Comparison of ENCODE assay signal across 31 cellular contexts in the genomic region with DNA sequence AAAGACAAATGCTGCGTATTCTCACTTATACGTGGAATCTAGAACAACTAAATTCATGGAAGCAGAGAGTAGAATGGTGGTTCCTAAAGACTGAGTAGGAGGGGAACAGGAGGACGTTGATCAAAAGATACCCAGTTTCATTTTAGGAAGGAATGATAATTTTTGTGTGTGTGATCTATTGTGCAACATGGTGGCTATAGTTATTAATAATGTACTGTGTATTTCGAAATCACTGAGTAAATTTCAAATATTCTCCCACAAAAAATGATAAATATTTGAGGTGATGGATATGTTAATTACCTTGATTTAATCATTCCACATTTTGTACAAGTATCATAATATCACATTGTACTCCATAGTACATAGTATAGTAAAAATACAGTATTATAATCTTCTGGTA.
"Had no signal": no experiment of that assay in that cellular context is flagged by ENCODE, and none has a peak within 500 bp of the region (broad histone marks: within the 10 kb centered on the region; RNA-seq: fewer than 3 reads in every experiment).

No MANE protein-coding gene starts in this region.

- H3K4me1 ChIP-seq: adrenal gland, body of pancreas, foreskin keratinocyte, heart right ventricle had no signal

- DNase-seq: activated CD4-positive, alpha-beta memory T cell treated with anti-CD3 and anti-CD28 coated beads for 36 hours; activated CD4-positive, alpha-beta T cell treated with anti-CD3 and anti-CD28 coated beads for 36 hours; activated CD4-positive, alpha-beta T cell treated with anti-CD3 and anti-CD28 coated beads, Interleukin-2, amount 10 ng/mL, durations not matched to agents 24 days and 14 days; activated CD4-positive, CD25-positive, alpha-beta regulatory T cell; activated CD4-positive, CD25-positive, alpha-beta regulatory T cell treated with anti-CD3 and anti-CD28 coated beads, Interleukin-2, amount 50 U/mL, for 72 hours; activated CD8-positive, alpha-beta memory T cell treated with anti-CD3 and anti-CD28 coated beads, Interleukin-2, amount 10 ng/mL, durations not matched to agents 7 days and 5 days; activated CD8-positive, alpha-beta memory T cell treated with anti-CD3 and anti-CD28 coated beads, Interleukin-2, amount 50 U/mL, for 4 hours; activated CD8-positive, alpha-beta T cell treated with anti-CD3 and anti-CD28 coated beads, Interleukin-2, amount 10 ng/mL, durations not matched to agents 7 days and 5 days; activated effector memory CD4-positive, alpha-beta T cell treated with anti-CD3 and anti-CD28 coated beads, Interleukin-2, amount 50 U/mL, for 16 hours; activated naive CD4-positive, alpha-beta T cell treated with anti-CD3 and anti-CD28 coated beads for 36 hours; activated naive CD8-positive, alpha-beta T cell treated with anti-CD3 and anti-CD28 coated beads for 36 hours; activated naive CD8-positive, alpha-beta T cell treated with anti-CD3 and anti-CD28 coated beads, Interleukin-2, amount 50 U/mL, for 24 hours; activated T-cell treated with anti-CD3 and anti-CD28 coated beads, Interleukin-2, amount 50 U/mL, for 1 hour; activated T-cell treated with anti-CD3 and anti-CD28 coated beads, Interleukin-2, amount 50 U/mL, for 48 hours; adrenal gland; amygdala; aorta; body of pancreas; caudate nucleus; cortex of kidney; dermis blood vessel endothelial cell; effector CD4-positive, alpha-beta T cell; effector memory CD8-positive, alpha-beta T cell; erythroblast; foreskin keratinocyte; heart right ventricle; T-helper 17 cell; T1000 had no signal

- H3K9me3 ChIP-seq: adrenal gland, body of pancreas, esophagus muscularis mucosa, gastroesophageal sphincter, heart right ventricle had no signal

- H3K4me3 ChIP-seq: adrenal gland, body of pancreas, esophagus muscularis mucosa, gastroesophageal sphincter, heart right ventricle had no signal

- H3K27ac ChIP-seq: adrenal gland, body of pancreas, esophagus muscularis mucosa, foreskin keratinocyte, gastroesophageal sphincter, heart right ventricle had no signal

- H3K27me3 ChIP-seq: body of pancreas, esophagus muscularis mucosa, foreskin keratinocyte, gastroesophageal sphincter had no signal

- ATAC-seq: activated CD4-positive, alpha-beta T cell treated with anti-CD3 and anti-CD28 coated beads for 36 hours; activated CD8-positive, alpha-beta memory T cell treated with anti-CD3 and anti-CD28 coated beads, Interleukin-2, amount 10 ng/mL, durations not matched to agents 7 days and 5 days; activated CD8-positive, alpha-beta T cell treated with anti-CD3 and anti-CD28 coated beads, Interleukin-2, amount 10 ng/mL, durations not matched to agents 7 days and 5 days; activated naive CD8-positive, alpha-beta T cell treated with anti-CD3 and anti-CD28 coated beads, Interleukin-2, amount 50 U/mL, for 24 hours; body of pancreas; effector memory CD8-positive, alpha-beta T cell; foreskin keratinocyte; gastroesophageal sphincter; heart right ventricle; T-helper 17 cell had no signal

- FAIRE-seq: colon had no signal

- H3K36me3 ChIP-seq: adrenal gland, esophagus muscularis mucosa, gastroesophageal sphincter, heart right ventricle had no signal
